In the genomic region with DNA sequence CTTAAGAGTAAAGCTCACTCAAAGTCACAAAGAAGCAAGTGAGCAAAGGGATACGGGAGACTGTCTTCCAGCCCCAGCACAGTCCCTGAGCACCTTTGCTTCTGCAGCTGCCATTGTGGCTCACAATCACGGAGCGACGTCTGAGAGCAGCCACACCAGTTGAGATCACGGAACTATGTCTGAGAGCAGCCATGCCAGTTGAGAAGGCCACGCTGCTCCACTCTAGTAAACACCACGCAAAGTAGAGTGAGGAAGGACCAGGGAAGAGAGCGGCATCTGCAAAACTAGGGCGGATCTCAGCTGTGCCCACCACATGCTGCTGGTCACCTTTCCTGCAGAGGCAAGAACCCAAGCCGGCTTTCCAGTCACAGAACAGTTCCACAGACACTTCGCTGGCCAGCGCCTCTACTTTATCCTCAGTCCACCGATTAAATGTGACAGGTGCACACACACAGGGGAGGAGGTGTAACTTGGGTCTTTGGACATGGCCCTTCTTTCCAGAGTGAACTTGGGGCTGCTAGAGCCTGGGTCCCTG, we compare ENCODE assay signal across 17 cellular contexts.
DNase-seq lines count a peak whose midpoint lies in the region; ATAC-seq and TF ChIP-seq lines count a peak whose summit lies in the region.
"Had no signal": no experiment of that assay in that cellular context is flagged by ENCODE, and none has a peak within 500 bp of the region (broad histone marks: within the 10 kb centered on the region; RNA-seq: fewer than 3 reads in every experiment).

No MANE protein-coding gene starts in this region.

- H3K9me3 Mint-ChIP-seq in stimulated activated naive B cell treated with anti-CD40 and anti-IgM and Interleukin-4, amounts not matched to agents 10 μg/mL and 1 μg/mL and 100 μg/mL, for 72 hours, result peaks cover 4 to 5% of the 10 kb centered on the region in 2 donors

- H3K4me3 Mint-ChIP-seq in stimulated activated naive B cell treated with anti-CD40 and anti-IgM and Interleukin-4, amounts not matched to agents 10 μg/mL and 1 μg/mL and 100 μg/mL, for 72 hours, result no peak overlapping the region
- H3K4me3 Mint-ChIP-seq: CD4-positive, alpha-beta memory T cell had no signal

- H3K36me3 Mint-ChIP-seq in stimulated activated naive B cell treated with anti-CD40 and anti-IgM and Interleukin-4, amounts not matched to agents 10 μg/mL and 1 μg/mL and 100 μg/mL, for 72 hours, result no peaks in the 10 kb centered on the region
- H3K36me3 Mint-ChIP-seq: CD4-positive, alpha-beta memory T cell had no signal

- peaks cover 5% of the 10 kb centered on the region; the same call in 1 of the 2 replicates for H3K27me3 ChIP-seq in HUES64 (ENCODE audit: insufficient read depth, low read length)
- no peaks in the 10 kb centered on the region for H3K27me3 ChIP-seq in ectodermal cell (ENCODE audit: control insufficient read depth, insufficient read depth, low read length, poor library complexity, severe bottlenecking)
- no peaks in the 10 kb centered on the region for H3K27me3 ChIP-seq in vagina
- H3K27me3 ChIP-seq: SJCRH30 had no signal

- H3K9me3 ChIP-seq in HUES64 (ENCODE audit: insufficient read depth, low read depth, low read length) (no peaks in the 10 kb centered on the region), ectodermal cell (ENCODE audit: control insufficient read depth, low read length) (no peaks in the 10 kb centered on the region), vagina (no peaks in the 10 kb centered on the region)
- H3K9me3 ChIP-seq: MG63, SJCRH30 had no signal

- H3K27me3 Mint-ChIP-seq in stimulated activated naive B cell treated with anti-CD40 and anti-IgM and Interleukin-4, amounts not matched to agents 10 μg/mL and 1 μg/mL and 100 μg/mL, for 72 hours, result peaks cover 8 to 14% of the 10 kb centered on the region in 2 donors

- no peak for TF ChIP-seq CTCF in vagina (IDR thresholded peaks at IDR 0.05)

- H3K4me1 ChIP-seq in HUES64 (ENCODE audit: insufficient read depth, low read length), result peaks cover 23% of the 10 kb centered on the region
- peaks cover 23% of the 10 kb centered on the region for H3K4me1 ChIP-seq in ectodermal cell (ENCODE audit: control insufficient read depth, insufficient read depth, low read length)
- no peaks in the 10 kb centered on the region for H3K4me1 ChIP-seq in vagina
- H3K4me1 ChIP-seq: SJCRH30 had no signal

- no peak for ATAC-seq in stimulated activated naive B cell treated with anti-CD40 and anti-IgM and Interleukin-4, amounts not matched to agents 10 μg/mL and 1 μg/mL and 100 μg/mL, for 72 hours (replicated peaks)
- ATAC-seq in HG02885 (IDR thresholded peaks at IDR 0.05; ENCODE audit: poor library complexity, unreplicated experiment), result no peak
- ATAC-seq: Right ventricle myocardium inferior had no signal

- 97% methylated on average over 13 of the region's 13 CpGs for WGBS in HUES64
- WGBS in ectodermal cell, 2 experiments, result 92 to 96% methylated on average over 13 of the region's 13 CpGs

- DNase-seq in mucosa of gallbladder (ENCODE audit: low spot score), result peak; percentile 5
- DNase-seq in vagina (ENCODE audit: extremely low spot score in 2 of 2), result peak; percentile 71 to 95
- DNase-seq in NCI-H1105 treated with DMSO at 0.1 percent for 48 hours (lab: John Stamatoyannopoulos, UW), result no peak
- no peak for DNase-seq in stimulated activated naive B cell treated with anti-CD40 and anti-IgM and Interleukin-4, amounts not matched to agents 10 μg/mL and 1 μg/mL and 100 μg/mL, for 72 hours
- DNase-seq: CD4-positive, alpha-beta memory T cell; COR-L47; KG1; NCI-H1694; NCI-H2029 treated with DMSO at 0.1 percent for 48 hours; NCI-H446 treated with DMSO at 0.1 percent for 48 hours had no signal

- H3K27ac ChIP-seq in HUES64 (ENCODE audit: low read depth, low read length) (peak overlapping the region; percentile 41; the same call in 1 of the 2 replicates), ectodermal cell (ENCODE audit: insufficient read depth, low read depth, low read length, poor library complexity, severe bottlenecking) (peak overlapping the region; percentile 97), vagina (no peak overlapping the region)
- H3K27ac ChIP-seq: PC-9, SJCRH30 had no signal

- no peak overlapping the region for H3K9ac ChIP-seq in HUES64 (ENCODE audit: low read depth, low read length)

- TF ChIP-seq POLR2A in vagina (IDR thresholded peaks at IDR 0.05), result no peak

- H3K4me3 ChIP-seq in HUES64 (ENCODE audit: low read length) (no peak overlapping the region), ectodermal cell (ENCODE audit: insufficient read depth, low read depth, low read length) (no peak overlapping the region), vagina (no peak overlapping the region)
- H3K4me3 ChIP-seq: MG63, PC-9, SJCRH30 had no signal

- H3K36me3 ChIP-seq in HUES64 (ENCODE audit: insufficient read depth, low read length) (no peaks in the 10 kb centered on the region), ectodermal cell (ENCODE audit: control insufficient read depth, insufficient read depth, low read length) (no peaks in the 10 kb centered on the region), vagina (no peaks in the 10 kb centered on the region)
- H3K36me3 ChIP-seq: MG63, SJCRH30 had no signal

- intact Hi-C loops in vagina (cut with DNase I), result no loop called here

- H3K27ac Mint-ChIP-seq in stimulated activated naive B cell treated with anti-CD40 and anti-IgM and Interleukin-4, amounts not matched to agents 10 μg/mL and 1 μg/mL and 100 μg/mL, for 72 hours, result no peak overlapping the region
- H3K27ac Mint-ChIP-seq: CD4-positive, alpha-beta memory T cell had no signal

- no peaks in the 10 kb centered on the region for H3K4me1 Mint-ChIP-seq in stimulated activated naive B cell treated with anti-CD40 and anti-IgM and Interleukin-4, amounts not matched to agents 10 μg/mL and 1 μg/mL and 100 μg/mL, for 72 hours
- H3K4me1 Mint-ChIP-seq: CD4-positive, alpha-beta memory T cell had no signal

Comparison
In these comparisons a context has a peak if more than half of its experiments do, and no peak if none do; other contexts are left out.
1. DNase-seq: peak in mucosa of gallbladder (single experiment) and vagina (2 of 2); none in NCI-H1105 treated with DMSO at 0.1 percent for 48 hours (single experiment) and stimulated activated naive B cell treated with anti-CD40 and anti-IgM and Interleukin-4, amounts not matched to agents 10 μg/mL and 1 μg/mL and 100 μg/mL, for 72 hours (single experiment).